ENCODE assay signal across 8 cellular contexts in genomic region chr9:91036826-91037510, GRCh38.
DNase-seq lines count a peak whose midpoint lies in the region; ATAC-seq lines count a peak whose summit lies in the region.

No MANE protein-coding gene starts in this region.

- peak; percentile 85 for DNase-seq in AG20443 (ENCODE audit: low spot score)
- peak; percentile 87 for DNase-seq in HCEC 1CT
- DNase-seq in NCI-H524 (lab: John Stamatoyannopoulos, UW) = peak; percentile 72 to 84
- DNase-seq in activated CD4-positive, alpha-beta memory T cell treated with anti-CD3 and anti-CD28 coated beads for 36 hours = peak; percentile 86
- peak; percentile 76 for DNase-seq in ecto neural progenitor cell (ENCODE audit: low spot score)
- peak; percentile 91 for DNase-seq in medulla oblongata (ENCODE audit: extremely low spot score)
- DNase-seq in stimulated activated CD4-positive, alpha-beta T cell treated with anti-CD3 and anti-CD28 coated beads, TNF-alpha, amount 100 ng/mL, for 24 hours (ENCODE audit: low read depth in 3 of 3) = peak; percentile 27 to 75 (median 58)

- POLR2A ChIA-PET in activated CD4-positive, alpha-beta memory T cell treated with anti-CD3 and anti-CD28 coated beads for 36 hours (lab: Charles Lee) = interaction anchor here (0.7 to 1.4 kb wide), 6 partner anchors 94 to 324 kb away, joined by 3 to 6 read pairs (median 4); no protein-coding TSS in a partner anchor

- H3K27ac Mint-ChIP-seq in activated CD4-positive, alpha-beta memory T cell treated with anti-CD3 and anti-CD28 coated beads for 36 hours = peak overlapping the region; percentile 42

- peaks cover 22% of the 10 kb centered on the region for H3K27me3 Mint-ChIP-seq in activated CD4-positive, alpha-beta memory T cell treated with anti-CD3 and anti-CD28 coated beads for 36 hours

- intact Hi-C loops in activated CD4-positive, alpha-beta memory T cell treated with anti-CD3 and anti-CD28 coated beads for 36 hours (cut with micrococcal nuclease) = loop anchor here (1.0 to 5.0 kb wide), 6 partner anchors 10 to 690 kb away; no protein-coding TSS in a partner anchor

- no peaks in the 10 kb centered on the region for H3K9me3 Mint-ChIP-seq in activated CD4-positive, alpha-beta memory T cell treated with anti-CD3 and anti-CD28 coated beads for 36 hours

- H3K4me3 Mint-ChIP-seq in activated CD4-positive, alpha-beta memory T cell treated with anti-CD3 and anti-CD28 coated beads for 36 hours = peak overlapping the region; percentile 7

- peaks cover 48% of the 10 kb centered on the region for H3K4me1 Mint-ChIP-seq in activated CD4-positive, alpha-beta memory T cell treated with anti-CD3 and anti-CD28 coated beads for 36 hours (ENCODE audit: low read depth)

- CTCF ChIA-PET in activated CD4-positive, alpha-beta memory T cell treated with anti-CD3 and anti-CD28 coated beads for 36 hours (lab: Charles Lee) = interaction anchor here (0.7 to 2.2 kb wide), 15 partner anchors 57 to 396 kb away, joined by 3 to 29 read pairs (median 4); partner anchors contain the start of gene NFIL3

- H3K36me3 Mint-ChIP-seq in activated CD4-positive, alpha-beta memory T cell treated with anti-CD3 and anti-CD28 coated beads for 36 hours = no peaks in the 10 kb centered on the region

- ATAC-seq in GM19324 (IDR thresholded peaks at IDR 0.05; ENCODE audit: low FRiP score, unreplicated experiment) = no peak
